Comparison of ENCODE assay signal across 12 cellular contexts in the genomic region with DNA sequence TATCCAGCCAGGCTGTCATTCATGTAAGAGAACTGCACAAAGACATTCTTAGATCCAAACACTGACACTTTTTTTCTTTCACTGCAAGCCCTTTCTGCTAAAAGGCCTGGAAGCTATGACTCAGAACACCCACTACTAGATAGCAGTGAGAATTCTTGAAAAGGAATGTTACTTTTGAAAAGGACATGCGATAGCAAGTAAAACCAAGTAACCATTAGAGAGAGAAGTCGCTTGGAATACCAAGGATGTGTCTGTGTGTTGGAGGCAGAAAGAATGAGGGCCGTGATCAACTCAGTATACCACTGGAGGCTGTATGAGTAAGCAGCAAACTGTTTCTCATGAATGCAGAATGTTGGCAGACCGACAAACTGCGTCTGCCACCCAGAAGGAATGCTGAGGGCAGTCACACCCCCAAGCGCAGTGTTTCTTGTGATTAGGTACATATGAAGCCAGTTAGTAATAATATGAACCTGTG.
DNase-seq lines count a peak whose midpoint lies in the region; ATAC-seq and TF ChIP-seq lines count a peak whose summit lies in the region.
"Had no signal": no experiment of that assay in that cellular context is flagged by ENCODE, and none has a peak within 500 bp of the region (broad histone marks: within the 10 kb centered on the region; RNA-seq: fewer than 3 reads in every experiment).

No MANE protein-coding gene starts in this region.

- H2BK5ac ChIP-seq in mesendoderm (ENCODE audit: low read length), result no peak overlapping the region

- no peak overlapping the region for H2AK5ac ChIP-seq in mesendoderm (ENCODE audit: low read length)

- H2BK120ac ChIP-seq in mesendoderm (ENCODE audit: low read depth, low read length), result no peak overlapping the region

- H3K9ac ChIP-seq in mesendoderm (ENCODE audit: low read length), result no peak overlapping the region
- H3K9ac ChIP-seq: BLaER1 had no signal

- no peak overlapping the region for H3K4ac ChIP-seq in mesendoderm (ENCODE audit: low read depth, low read length)

- no peaks in the 10 kb centered on the region for H3K79me1 ChIP-seq in mesendoderm (ENCODE audit: low read length)

- no peak overlapping the region for H3K4me2 ChIP-seq in mesendoderm (ENCODE audit: low read length)
- H3K4me2 ChIP-seq: BLaER1 had no signal

- H3K27me3 ChIP-seq in heart right ventricle (peaks cover 0 to 8% (median 0%) of the 10 kb centered on the region in 7 donors), right atrium auricular region (no peaks in the 10 kb centered on the region), mesendoderm (ENCODE audit: insufficient read depth, low read length, poor library complexity) (no peaks in the 10 kb centered on the region)
- H3K27me3 ChIP-seq: BLaER1 had no signal

- no peak overlapping the region for H4K8ac ChIP-seq in mesendoderm (ENCODE audit: low read depth, low read length)

- TF ChIP-seq CTCF in heart right ventricle (IDR thresholded peaks at IDR 0.05) (no peak), right atrium auricular region (IDR thresholded peaks at IDR 0.05) (no peak), coronary artery (IDR thresholded peaks at IDR 0.05) (no peak)

- no peak overlapping the region for H3K18ac ChIP-seq in mesendoderm (ENCODE audit: low read length)

- 20 to 27% methylated on average over 6 of the region's 6 CpGs for WGBS in heart right ventricle, 2 donors
- WGBS in mesendoderm (ENCODE audit: extremely low coverage, insufficient coverage, low lambda C conversion rate), result no CpG with 5 or more reads among the region's 6 CpGs

- no peak overlapping the region for H3K27ac ChIP-seq in heart right ventricle
- no peak overlapping the region for H3K27ac ChIP-seq in right atrium auricular region
- H3K27ac ChIP-seq in coronary artery, result peak overlapping the region in 1 of 2 donors; percentile 54
- no peak overlapping the region for H3K27ac ChIP-seq in mesendoderm (ENCODE audit: low read depth, low read length)
- H3K27ac ChIP-seq: BLaER1, thoracic aorta had no signal

- no peak overlapping the region for H4K5ac ChIP-seq in mesendoderm (ENCODE audit: low read length)

- H3K23ac ChIP-seq in mesendoderm (ENCODE audit: low read length), result no peak overlapping the region

- no peak overlapping the region for H3K56ac ChIP-seq in mesendoderm (ENCODE audit: low read length)

- H3K79me2 ChIP-seq in mesendoderm (ENCODE audit: control insufficient read depth, insufficient read depth, low read length), result no peaks in the 10 kb centered on the region

- H3K4me1 ChIP-seq in heart right ventricle, result peaks cover 0 to 10% (median 0%) of the 10 kb centered on the region in 9 donors
- H3K4me1 ChIP-seq in right atrium auricular region, result peaks cover 0 to 12% of the 10 kb centered on the region in 2 donors
- H3K4me1 ChIP-seq in mesendoderm (ENCODE audit: control insufficient read depth, low read depth, low read length), result no peaks in the 10 kb centered on the region
- H3K4me1 ChIP-seq: BLaER1 had no signal

- DNase-seq in heart right ventricle (peak in 1 of 2 donors; percentile 15), right atrium auricular region (ENCODE audit: low spot score) (no peak), coronary artery (ENCODE audit: low spot score) (no peak), mesendoderm (peak; percentile 81), NCI-H524 treated with DMSO at 0.1 percent for 48 hours (lab: John Stamatoyannopoulos, UW) (no peak), NCI-H345 treated with DMSO at 0.1 percent for 48 hours (lab: John Stamatoyannopoulos, UW; ENCODE audit: unreplicated experiment) (no peak), ureter (ENCODE audit: low spot score) (no peak)
- DNase-seq in activated CD4-positive, alpha-beta T cell treated with anti-CD3 and anti-CD28 coated beads for 48 hours, result no peak
- DNase-seq: stimulated activated CD4-positive, alpha-beta T cell treated with anti-CD3 and anti-CD28 coated beads, Interleukin-2, amount 100 ng/mL, for 24 hours had no signal

- H3K4me3 ChIP-seq in heart right ventricle (peak overlapping the region in 1 of 10 donors; percentile 8), right atrium auricular region (no peak overlapping the region), coronary artery (peak overlapping the region; percentile 17), mesendoderm (ENCODE audit: low read length) (no peak overlapping the region)
- H3K4me3 ChIP-seq: BLaER1, thoracic aorta had no signal

- H3K36me3 ChIP-seq in heart right ventricle, result no peaks in the 10 kb centered on the region
- no peaks in the 10 kb centered on the region for H3K36me3 ChIP-seq in right atrium auricular region
- H3K36me3 ChIP-seq in mesendoderm (ENCODE audit: control insufficient read depth, insufficient read depth, low read length), result no peaks in the 10 kb centered on the region
- H3K36me3 ChIP-seq: BLaER1, thoracic aorta had no signal

- intact Hi-C loops in heart right ventricle (cut with DNase I), result no loop called here

- H2BK15ac ChIP-seq in mesendoderm (replicated peaks; ENCODE audit: low read depth), result no peak overlapping the region

- peak in 6 of 8 donors; percentile 12 to 57 (median 42) for ATAC-seq in heart right ventricle
- ATAC-seq: WTC11 had no signal

- H3K9me3 ChIP-seq in heart right ventricle (no peaks in the 10 kb centered on the region), right atrium auricular region (no peaks in the 10 kb centered on the region)
- H3K9me3 ChIP-seq: BLaER1, thoracic aorta had no signal
